Comparison of ENCODE assay signal across 17 cellular contexts in genomic region chr6:3376064-3376463, GRCh38.
DNase-seq lines count a peak whose midpoint lies in the region; TF ChIP-seq lines count a peak whose summit lies in the region.
"Had no signal": no experiment of that assay in that cellular context is flagged by ENCODE, and none has a peak within 500 bp of the region (broad histone marks: within the 10 kb centered on the region; RNA-seq: fewer than 3 reads in every experiment).

No MANE protein-coding gene starts in this region.

- no peak overlapping the region for H3K4me3 ChIP-seq in testis
- H3K4me3 ChIP-seq: GM23248, SJCRH30 had no signal

- H3K27ac Mint-ChIP-seq in neural crest cell (ENCODE audit: unreplicated experiment) = peak overlapping the region; percentile 1
- H3K27ac Mint-ChIP-seq: B cell had no signal

- H3K9me3 Mint-ChIP-seq in neural crest cell = no peaks in the 10 kb centered on the region
- H3K9me3 Mint-ChIP-seq: IgD-negative memory B cell had no signal

- H3K36me3 Mint-ChIP-seq in neural crest cell (ENCODE audit: low read depth) = peaks cover 2% of the 10 kb centered on the region
- H3K36me3 Mint-ChIP-seq: CD4-positive, CD25-positive, alpha-beta regulatory T cell had no signal

- peak in 32 of 42 donors; percentile 37 to 88 (median 68) for DNase-seq in head of caudate nucleus
- DNase-seq in neural crest cell (ENCODE audit: low read depth, low spot score) = no peak
- DNase-seq in testis = peak; percentile 22
- DNase-seq in DMS79 (lab: John Stamatoyannopoulos, UW) = no peak
- no peak for DNase-seq in activated effector memory CD4-positive, alpha-beta T cell treated with Interleukin-2 at 50 U/mL for 16 hours
- no peak for DNase-seq in SIG-M5 (lab: John Stamatoyannopoulos, UW)
- DNase-seq: CD4-positive, CD25-positive, alpha-beta regulatory T cell; GM23248; HCEC 1CT; NCI-H187; NCI-H446; NCI-H69; OCI-M1; SJCRH30 had no signal

- H3K9me3 ChIP-seq in testis = no peaks in the 10 kb centered on the region
- H3K9me3 ChIP-seq: SJCRH30 had no signal

- no peaks in the 10 kb centered on the region for H3K36me3 ChIP-seq in testis (ENCODE audit: low read depth, missing control alignments)
- H3K36me3 ChIP-seq: SJCRH30 had no signal

- H3K4me3 Mint-ChIP-seq in neural crest cell = no peak overlapping the region
- H3K4me3 Mint-ChIP-seq: B cell; CD4-positive, CD25-positive, alpha-beta regulatory T cell; IgD-negative memory B cell had no signal

- intact Hi-C loops in head of caudate nucleus (cut with DNase I) (no loop called here), testis (cut with DNase I; ENCODE audit: low total_unique reads) (no loop called here)

- H3K4me1 Mint-ChIP-seq in neural crest cell = peaks cover 46% of the 10 kb centered on the region

- 66 to 77% methylated on average over 8 of the region's 8 CpGs for WGBS in testis, 2 donors

- no peak for TF ChIP-seq POLR2A in testis (IDR thresholded peaks at IDR 0.05)

- no peaks in the 10 kb centered on the region for H3K4me1 ChIP-seq in testis
- H3K4me1 ChIP-seq: SJCRH30 had no signal

- TF ChIP-seq CTCF in VCaP (conservative IDR thresholded peaks at IDR 0.05) (no peak), neural crest cell (conservative IDR thresholded peaks at IDR 0.05) (no peak), testis (IDR thresholded peaks at IDR 0.05) (no peak)

- H3K27me3 Mint-ChIP-seq in neural crest cell (ENCODE audit: low read depth) = no peaks in the 10 kb centered on the region

- H3K27ac ChIP-seq in VCaP (peak overlapping the region; percentile 90), testis (no peak overlapping the region)
- H3K27ac ChIP-seq: GM23248, SJCRH30 had no signal

- H3K27me3 ChIP-seq in testis = no peaks in the 10 kb centered on the region
- H3K27me3 ChIP-seq: SJCRH30 had no signal

Comparison
In these comparisons a context has a peak if more than half of its experiments do, and no peak if none do; other contexts are left out.
1. DNase-seq: peak in head of caudate nucleus (32 of 42) and testis (single experiment); none in neural crest cell (single experiment), DMS79 (single experiment), activated effector memory CD4-positive, alpha-beta T cell treated with Interleukin-2 at 50 U/mL for 16 hours (single experiment) and SIG-M5 (single experiment).